ENCODE assay signal across 12 cellular contexts in genomic region chr6:31825553-31825952, GRCh38. TPM values are rescaled to one million over a fixed set of nuclear protein-coding genes. Genes with fewer than 3 reads are reported as not detected.
DNase-seq lines count a peak whose midpoint lies in the region; ATAC-seq, FAIRE-seq and TF ChIP-seq lines count a peak whose summit lies in the region.
"Had no signal": no experiment of that assay in that cellular context is flagged by ENCODE, and none has a peak within 500 bp of the region (broad histone marks: within the 10 kb centered on the region; RNA-seq: fewer than 3 reads in every experiment).

No MANE protein-coding gene starts in this region.

- no peaks in the 10 kb centered on the region for H3K9me2 ChIP-seq in GM23248 (ENCODE audit: insufficient read depth)

- WGBS in GM23248 (ENCODE audit: low coverage in 1 of 2, low lambda C conversion rate in 2 of 2, missing lambda C conversion rate in 2 of 2), 2 experiments = 85 to 90% methylated on average over 4 of the region's 4 CpGs

- H2AFZ ChIP-seq in keratinocyte (ENCODE audit: control insufficient read depth, low read length) (no peak overlapping the region), GM23248 (no peak overlapping the region)

- no peak for FAIRE-seq in keratinocyte (lab: Jason Lieb, UNC)

- H3K36me3 ChIP-seq in keratinocyte (ENCODE audit: control insufficient read depth in 2 of 2, extremely low read depth in 1 of 2, insufficient read depth in 2 of 2, low read length in 2 of 2) (no peaks in the 10 kb centered on the region), GM23248 (ENCODE audit: low read depth) (no peaks in the 10 kb centered on the region)

- peaks cover 45% of the 10 kb centered on the region for H3K4me1 ChIP-seq in keratinocyte (ENCODE audit: control insufficient read depth, extremely low read depth, insufficient read depth, low read length)
- peaks cover 10% of the 10 kb centered on the region; the same call in 1 of the 2 replicates for H3K4me1 ChIP-seq in GM23248 (ENCODE audit: insufficient read depth)

- peaks cover 25 to 59% of the 10 kb centered on the region in 2 donors for H3K4me1 Mint-ChIP-seq in stimulated activated naive B cell treated with anti-CD40 and anti-IgM and Interleukin-4, amounts not matched to agents 10 μg/mL and 1 μg/mL and 100 μg/mL, for 72 hours

- peaks cover 2 to 16% of the 10 kb centered on the region in 2 donors for H3K36me3 Mint-ChIP-seq in activated naive CD4-positive, alpha-beta T cell treated with anti-CD3 and anti-CD28 coated beads, Interleukin-2, amount 50 U/mL, for 72 hours
- peaks cover 0 to under 1% of the 10 kb centered on the region in 2 donors for H3K36me3 Mint-ChIP-seq in stimulated activated naive B cell treated with anti-CD40 and anti-IgM and Interleukin-4, amounts not matched to agents 10 μg/mL and 1 μg/mL and 100 μg/mL, for 72 hours

- H3K4me3 ChIP-seq in keratinocyte (ENCODE audit: control insufficient read depth in 2 of 3, extremely low read depth in 1 of 3, insufficient read depth in 2 of 3, low read depth in 1 of 3, low read length in 3 of 3) (peak overlapping the region in 2 of 3 experiments; percentile 1 to 35), GM23248 (no peak overlapping the region)
- H3K4me3 ChIP-seq: mucosa of descending colon had no signal

- no peak for ATAC-seq in activated naive CD4-positive, alpha-beta T cell treated with anti-CD3 and anti-CD28 coated beads, Interleukin-2, amount 50 U/mL, for 72 hours
- ATAC-seq in stimulated activated naive B cell treated with anti-CD40 and anti-IgM and Interleukin-4, amounts not matched to agents 10 μg/mL and 1 μg/mL and 100 μg/mL, for 72 hours (replicated peaks) = no peak
- no peak for ATAC-seq in GM19324 (IDR thresholded peaks at IDR 0.05; ENCODE audit: low FRiP score, unreplicated experiment)
- ATAC-seq: mucosa of descending colon had no signal

- H4K20me1 ChIP-seq in keratinocyte (ENCODE audit: control insufficient read depth, extremely low read depth, insufficient read depth, low read length) = peaks cover 4% of the 10 kb centered on the region
- no peaks in the 10 kb centered on the region for H4K20me1 ChIP-seq in GM23248 (ENCODE audit: insufficient read depth)

- DNase-seq in DMS53 (lab: John Stamatoyannopoulos, UW) (peak; percentile 69), DMS53 treated with DMSO at 0.1 percent for 48 hours (lab: John Stamatoyannopoulos, UW; ENCODE audit: unreplicated experiment) (no peak), keratinocyte (ENCODE audit: low read depth, low spot score) (no peak), GM23248 (no peak), KG1 (lab: John Stamatoyannopoulos, UW) (no peak)
- no peak for DNase-seq in activated naive CD4-positive, alpha-beta T cell treated with anti-CD3 and anti-CD28 coated beads, Interleukin-2, amount 50 U/mL, for 72 hours (ENCODE audit: low spot score in 2 of 2)
- DNase-seq in stimulated activated naive B cell treated with anti-CD40 and anti-IgM and Interleukin-4, amounts not matched to agents 10 μg/mL and 1 μg/mL and 100 μg/mL, for 72 hours = no peak
- DNase-seq: effector CD8-positive, alpha-beta T cell; IMR-90; NK-92 treated with Interleukin-12 subunit alpha and Interleukin-12 subunit beta, amount 100 ng/mL, for 24 hours had no signal

- peak overlapping the region; percentile 96 for H3K27ac ChIP-seq in keratinocyte (ENCODE audit: control insufficient read depth, insufficient read depth, low read length)
- H3K27ac ChIP-seq in GM23248 = no peak overlapping the region

- H3K9ac ChIP-seq in keratinocyte (ENCODE audit: control insufficient read depth, extremely low read depth, insufficient read depth, low read length) = peak overlapping the region; percentile 86
- H3K9ac ChIP-seq in GM23248 = no peak overlapping the region

- H3F3A ChIP-seq in GM23248 (ENCODE audit: insufficient read depth) = peaks cover 35% of the 10 kb centered on the region

- H3K27me3 Mint-ChIP-seq in stimulated activated naive B cell treated with anti-CD40 and anti-IgM and Interleukin-4, amounts not matched to agents 10 μg/mL and 1 μg/mL and 100 μg/mL, for 72 hours = no peaks in the 10 kb centered on the region

- H3K9me3 ChIP-seq in keratinocyte (ENCODE audit: control insufficient read depth, low read depth, low read length) (no peaks in the 10 kb centered on the region), GM23248 (ENCODE audit: low read depth) (no peaks in the 10 kb centered on the region)
- H3K9me3 ChIP-seq: mucosa of descending colon had no signal

- H3K9me3 Mint-ChIP-seq in activated naive CD4-positive, alpha-beta T cell treated with anti-CD3 and anti-CD28 coated beads, Interleukin-2, amount 50 U/mL, for 72 hours = no peaks in the 10 kb centered on the region
- no peaks in the 10 kb centered on the region for H3K9me3 Mint-ChIP-seq in stimulated activated naive B cell treated with anti-CD40 and anti-IgM and Interleukin-4, amounts not matched to agents 10 μg/mL and 1 μg/mL and 100 μg/mL, for 72 hours

- peak overlapping the region in 1 of 2 donors; percentile 86 for H3K4me3 Mint-ChIP-seq in stimulated activated naive B cell treated with anti-CD40 and anti-IgM and Interleukin-4, amounts not matched to agents 10 μg/mL and 1 μg/mL and 100 μg/mL, for 72 hours

- TF ChIP-seq CTCF in keratinocyte (optimal IDR thresholded peaks at IDR 0.05 in 1 of 3, IDR thresholded peaks at IDR 0.05 in 1 of 3, conservative IDR thresholded peaks at IDR 0.05 in 1 of 3; ENCODE audit: extremely low read depth in 1 of 3, insufficient read depth in 2 of 3, low read length in 3 of 3) = no peak

- H3K4me2 ChIP-seq in keratinocyte (ENCODE audit: control insufficient read depth, extremely low read depth, insufficient read depth, low read depth, low read length) (peak overlapping the region; percentile 75), GM23248 (ENCODE audit: unreplicated experiment) (no peak overlapping the region)

- dilution Hi-C loops in keratinocyte (cut with MboI; ENCODE audit: extremely low pct_ligation_motif_present, low sequenced_read_pairs) = no loop called here

- H3K79me2 ChIP-seq in keratinocyte (ENCODE audit: control insufficient read depth, insufficient read depth, low read length) (peaks cover 14% of the 10 kb centered on the region), GM23248 (ENCODE audit: insufficient read depth) (peaks cover 45% of the 10 kb centered on the region)

- no peaks in the 10 kb centered on the region for H3K9me1 ChIP-seq in keratinocyte (ENCODE audit: control insufficient read depth, extremely low read depth, insufficient read depth, low read length)

- H3K27ac Mint-ChIP-seq in activated naive CD4-positive, alpha-beta T cell treated with anti-CD3 and anti-CD28 coated beads, Interleukin-2, amount 50 U/mL, for 72 hours = peak overlapping the region; percentile 62 to 90
- peak overlapping the region; percentile 99 for H3K27ac Mint-ChIP-seq in stimulated activated naive B cell treated with anti-CD40 and anti-IgM and Interleukin-4, amounts not matched to agents 10 μg/mL and 1 μg/mL and 100 μg/mL, for 72 hours

- no peaks in the 10 kb centered on the region for H3K27me3 ChIP-seq in keratinocyte (ENCODE audit: control insufficient read depth, extremely low read depth, insufficient read depth, low read length)
- no peaks in the 10 kb centered on the region for H3K27me3 ChIP-seq in GM23248 (replicated peaks; ENCODE audit: insufficient read depth)

- in situ Hi-C loops in GM23248 (cut with MboI) = no loop called here

RNA-seq across cellular contexts. Expression of gene HSPA1B, which starts 2.0 kb away (rescaled TPM):
- total RNA-seq in activated naive CD4-positive, alpha-beta T cell treated with anti-CD3 and anti-CD28 coated beads, Interleukin-2, amount 50 U/mL, for 72 hours = 100 to 1,000 TPM in 1 of 2 donors, 10 to 100 TPM in 1; 53.8 to 171 TPM
- 33.5 to 65.8 TPM (median 48.1 TPM) in 3 replicates for polyA plus RNA-seq in keratinocyte
- polyA plus RNA-seq in keratinocyte (2011; ENCODE audit: low read depth) = 466 TPM
- 25.5 and 35.7 TPM in 2 replicates for polyA plus RNA-seq in keratinocyte (2011; cell fraction: cytosol; rRNA removed)
- 107 and 118 TPM in 2 replicates for polyA plus RNA-seq in keratinocyte (2011; cell fraction: nucleus; rRNA removed)
- polyA plus RNA-seq in keratinocyte (2012; ENCODE audit: low replicate concordance) = 88.4 and 366 TPM in 2 replicates
- polyA minus RNA-seq in keratinocyte = 56.1 to 86.6 TPM (median 65.9 TPM) in 3 replicates
- 89.0 TPM for polyA minus RNA-seq in keratinocyte (2011; cell fraction: cytosol; rRNA and poly(A)+ RNA removed)
- 125 and 143 TPM in 2 replicates for polyA minus RNA-seq in keratinocyte (2011; cell fraction: nucleus; rRNA and poly(A)+ RNA removed)
- 104 and 124 TPM in 2 replicates for total RNA-seq in GM23248 (2014; rRNA removed; shearing (Covaris generic))
- polyA plus RNA-seq in GM23248 (2016; fragmentation: Nextera tagmentation; extraction: Ambion mirVana) = 58.0 and 61.3 TPM in 2 replicates

RNA-seq across cellular contexts. Expression of gene HSPA1A, which starts 10.2 kb away (rescaled TPM):
- total RNA-seq in activated naive CD4-positive, alpha-beta T cell treated with anti-CD3 and anti-CD28 coated beads, Interleukin-2, amount 50 U/mL, for 72 hours = 10 to 100 TPM; 55.1 to 79.8 TPM
- polyA plus RNA-seq in keratinocyte (95.5 to 142 TPM (median 110 TPM) in 3 replicates), GM23248 (2016; fragmentation: Nextera tagmentation; extraction: Ambion mirVana) (67.5 and 76.3 TPM in 2 replicates)
- polyA plus RNA-seq in keratinocyte (2011; ENCODE audit: low read depth) = 543 TPM
- polyA plus RNA-seq in keratinocyte (2011; cell fraction: cytosol; rRNA removed) = 58.1 and 98.7 TPM in 2 replicates
- 269 and 283 TPM in 2 replicates for polyA plus RNA-seq in keratinocyte (2011; cell fraction: nucleus; rRNA removed)
- polyA plus RNA-seq in keratinocyte (2012; ENCODE audit: low replicate concordance) = 215 and 387 TPM in 2 replicates
- 56.7 to 205 TPM (median 64.7 TPM) in 3 replicates for polyA minus RNA-seq in keratinocyte
- 139 TPM for polyA minus RNA-seq in keratinocyte (2011; cell fraction: cytosol; rRNA and poly(A)+ RNA removed)
- 212 and 216 TPM in 2 replicates for polyA minus RNA-seq in keratinocyte (2011; cell fraction: nucleus; rRNA and poly(A)+ RNA removed)
- 86.1 and 107 TPM in 2 replicates for total RNA-seq in GM23248 (2014; rRNA removed; shearing (Covaris generic))

RNA-seq across cellular contexts. Expression of gene HSPA1L, which starts 10.5 kb away (rescaled TPM):
- total RNA-seq in activated naive CD4-positive, alpha-beta T cell treated with anti-CD3 and anti-CD28 coated beads, Interleukin-2, amount 50 U/mL, for 72 hours = 1 to 10 TPM; 2.3 to 2.8 TPM
- polyA plus RNA-seq in keratinocyte = 0.31 to 0.60 TPM (median 0.54 TPM) in 3 replicates
- polyA plus RNA-seq in keratinocyte (2011; ENCODE audit: low read depth) = 1.1 TPM
- 0.30 and 0.49 TPM in 2 replicates for polyA plus RNA-seq in keratinocyte (2011; cell fraction: cytosol; rRNA removed)
- 0.61 and 0.88 TPM in 2 replicates for polyA plus RNA-seq in keratinocyte (2011; cell fraction: nucleus; rRNA removed)
- 0.47 and 0.97 TPM in 2 replicates for polyA plus RNA-seq in keratinocyte (2012; ENCODE audit: low replicate concordance)
- polyA minus RNA-seq in keratinocyte = 0.35 to 0.82 TPM (median 0.73 TPM) in 3 replicates
- polyA minus RNA-seq in keratinocyte (2011; cell fraction: cytosol; rRNA and poly(A)+ RNA removed) = not detected
- polyA minus RNA-seq in keratinocyte (2011; cell fraction: nucleus; rRNA and poly(A)+ RNA removed) = 1.2 TPM in 1 of 2 replicates, not detected in the other
- 1.3 and 1.7 TPM in 2 replicates for total RNA-seq in GM23248 (2014; rRNA removed; shearing (Covaris generic))
- polyA plus RNA-seq in GM23248 (2016; fragmentation: Nextera tagmentation; extraction: Ambion mirVana) = 0.85 and 0.91 TPM in 2 replicates

RNA-seq across cellular contexts. Expression of gene LSM2, which starts 18.8 kb away (rescaled TPM):
- 100 to 1,000 TPM; 150 to 173 TPM for total RNA-seq in activated naive CD4-positive, alpha-beta T cell treated with anti-CD3 and anti-CD28 coated beads, Interleukin-2, amount 50 U/mL, for 72 hours
- 34.4 to 84.1 TPM (median 46.5 TPM) in 3 replicates for polyA plus RNA-seq in keratinocyte
- polyA plus RNA-seq in keratinocyte (2011; ENCODE audit: low read depth) = 18.7 TPM
- 65.3 and 72.5 TPM in 2 replicates for polyA plus RNA-seq in keratinocyte (2011; cell fraction: cytosol; rRNA removed)
- 14.3 and 16.3 TPM in 2 replicates for polyA plus RNA-seq in keratinocyte (2011; cell fraction: nucleus; rRNA removed)
- 44.6 and 69.2 TPM in 2 replicates for polyA plus RNA-seq in keratinocyte (2012; ENCODE audit: low replicate concordance)
- 33.6 to 70.1 TPM (median 49.5 TPM) in 3 replicates for polyA minus RNA-seq in keratinocyte
- polyA minus RNA-seq in keratinocyte (2011; cell fraction: cytosol; rRNA and poly(A)+ RNA removed) = 27.6 TPM
- 4.2 and 6.5 TPM in 2 replicates for polyA minus RNA-seq in keratinocyte (2011; cell fraction: nucleus; rRNA and poly(A)+ RNA removed)
- 32.5 and 40.3 TPM in 2 replicates for total RNA-seq in GM23248 (2014; rRNA removed; shearing (Covaris generic))
- 48.4 and 52.3 TPM in 2 replicates for polyA plus RNA-seq in GM23248 (2016; fragmentation: Nextera tagmentation; extraction: Ambion mirVana)

RNA-seq across cellular contexts. Expression of gene VARS1, which starts 30.0 kb away (rescaled TPM):
- total RNA-seq in activated naive CD4-positive, alpha-beta T cell treated with anti-CD3 and anti-CD28 coated beads, Interleukin-2, amount 50 U/mL, for 72 hours = 100 to 1,000 TPM in 1 of 2 donors, 10 to 100 TPM in 1; 57.7 to 127 TPM
- 17.2 to 57.2 TPM (median 26.3 TPM) in 3 replicates for polyA plus RNA-seq in keratinocyte
- polyA plus RNA-seq in keratinocyte (2011; ENCODE audit: low read depth) = 44.1 TPM
- 27.8 and 40.9 TPM in 2 replicates for polyA plus RNA-seq in keratinocyte (2011; cell fraction: cytosol; rRNA removed)
- polyA plus RNA-seq in keratinocyte (2011; cell fraction: nucleus; rRNA removed) = 85.5 and 95.4 TPM in 2 replicates
- 61.7 and 103 TPM in 2 replicates for polyA plus RNA-seq in keratinocyte (2012; ENCODE audit: low replicate concordance)
- 55.0 to 361 TPM (median 75.6 TPM) in 3 replicates for polyA minus RNA-seq in keratinocyte
- 101 TPM for polyA minus RNA-seq in keratinocyte (2011; cell fraction: cytosol; rRNA and poly(A)+ RNA removed)
- 84.8 and 88.7 TPM in 2 replicates for polyA minus RNA-seq in keratinocyte (2011; cell fraction: nucleus; rRNA and poly(A)+ RNA removed)
- 47.6 and 66.4 TPM in 2 replicates for total RNA-seq in GM23248 (2014; rRNA removed; shearing (Covaris generic))
- 39.1 and 39.8 TPM in 2 replicates for polyA plus RNA-seq in GM23248 (2016; fragmentation: Nextera tagmentation; extraction: Ambion mirVana)
